ENCODE assay signal across 21 cellular contexts in genomic region chr6:16190214-16190613, GRCh38. TPM values are rescaled to one million over a fixed set of nuclear protein-coding genes. Genes with fewer than 3 reads are reported as not detected.
"Had no signal": no experiment of that assay in that cellular context is flagged by ENCODE, and none has a peak within 500 bp of the region (broad histone marks: within the 10 kb centered on the region; RNA-seq: fewer than 3 reads in every experiment).

No MANE protein-coding gene starts in this region.

- H3K4me3 ChIP-seq: cardiac muscle cell, heart right ventricle, left ventricle myocardium inferior, ovary, psoas muscle, right atrium auricular region had no signal

- H3K36me3 Mint-ChIP-seq: activated naive CD4-positive, alpha-beta T cell treated with anti-CD3 and anti-CD28 coated beads, Interleukin-2, amount 10 ng/mL, durations not matched to agents 7 days and 5 days; immature natural killer cell; natural killer cell had no signal

- H3K36me3 ChIP-seq: cardiac muscle cell, heart right ventricle, left ventricle myocardium inferior, ovary, right atrium auricular region had no signal

- H3K4me1 ChIP-seq: left ventricle myocardium inferior, right atrium auricular region had no signal

- H3K4me3 Mint-ChIP-seq: activated naive CD4-positive, alpha-beta T cell treated with anti-CD3 and anti-CD28 coated beads, Interleukin-2, amount 10 ng/mL, durations not matched to agents 7 days and 5 days; activated T-cell treated with anti-CD3 and anti-CD28 coated beads, Interleukin-2, amount 50 U/mL, for 72 hours; immature natural killer cell; natural killer cell; T-helper 1 cell treated with Interleukin-12 subunit alpha and Interleukin-12 subunit beta and Interleukin-4 antibody, amounts not matched to agents 30 μg/mL and 1 μg/mL, for 36 hours had no signal

- H3K27ac ChIP-seq: cardiac muscle cell, epithelial cell of prostate, heart right ventricle, left ventricle myocardium inferior, ovary, psoas muscle, right atrium auricular region had no signal

- H3K4me1 Mint-ChIP-seq: activated naive CD4-positive, alpha-beta T cell treated with anti-CD3 and anti-CD28 coated beads, Interleukin-2, amount 10 ng/mL, durations not matched to agents 7 days and 5 days; immature natural killer cell; natural killer cell had no signal

- ATAC-seq: activated T-cell treated with anti-CD3 and anti-CD28 coated beads, Interleukin-2, amount 50 U/mL, for 72 hours; natural killer cell; psoas muscle had no signal

- H3K9me3 Mint-ChIP-seq: activated naive CD4-positive, alpha-beta T cell treated with anti-CD3 and anti-CD28 coated beads, Interleukin-2, amount 10 ng/mL, durations not matched to agents 7 days and 5 days; activated T-cell treated with anti-CD3 and anti-CD28 coated beads, Interleukin-2, amount 50 U/mL, for 72 hours; immature natural killer cell; natural killer cell; T-helper 1 cell treated with Interleukin-12 subunit alpha and Interleukin-12 subunit beta and Interleukin-4 antibody, amounts not matched to agents 30 μg/mL and 1 μg/mL, for 36 hours had no signal

- H3K27ac Mint-ChIP-seq: activated naive CD4-positive, alpha-beta T cell treated with anti-CD3 and anti-CD28 coated beads, Interleukin-2, amount 10 ng/mL, durations not matched to agents 7 days and 5 days; activated T-cell treated with anti-CD3 and anti-CD28 coated beads, Interleukin-2, amount 50 U/mL, for 72 hours; immature natural killer cell; natural killer cell; T-helper 1 cell treated with Interleukin-12 subunit alpha and Interleukin-12 subunit beta and Interleukin-4 antibody, amounts not matched to agents 30 μg/mL and 1 μg/mL, for 36 hours had no signal

- DNase-seq: activated CD4-positive, alpha-beta T cell treated with anti-CD3 and anti-CD28 coated beads for 4 hours; activated CD4-positive, alpha-beta T cell treated with anti-CD3 and anti-CD28 coated beads, Interleukin-2, amount 50 U/mL, for 48 hours; activated CD4-positive, CD25-positive, alpha-beta regulatory T cell; activated effector memory CD4-positive, alpha-beta T cell treated with anti-CD3 and anti-CD28 coated beads, Interleukin-2, amount 50 U/mL, for 16 hours; activated naive CD4-positive, alpha-beta T cell treated with anti-CD3 and anti-CD28 coated beads, Interleukin-2, amount 10 ng/mL, durations not matched to agents 7 days and 5 days; activated T-cell treated with anti-CD3 and anti-CD28 coated beads, Interleukin-2, amount 50 U/mL, for 72 hours; amygdala; heart right ventricle; immature natural killer cell; kidney glomerular epithelial cell; left ventricle myocardium inferior; natural killer cell; ovary; psoas muscle; stimulated activated CD4-positive, alpha-beta T cell treated with anti-CD3 and anti-CD28 coated beads, Interleukin-4, amount 100 ng/mL, for 24 hours; stimulated activated naive CD4-positive, alpha-beta T cell treated with Interleukin-2 at 50 U/mL for 16 hours; T1000 had no signal

- H3K27me3 ChIP-seq: cardiac muscle cell, ovary, right atrium auricular region had no signal

- H3K9me3 ChIP-seq: heart right ventricle, left ventricle myocardium inferior, ovary, psoas muscle, right atrium auricular region had no signal

RNA-seq across cellular contexts. Expression of gene GMPR, which starts 48.2 kb away (rescaled TPM):
- total RNA-seq: activated T-cell treated with anti-CD3 and anti-CD28 coated beads, Interleukin-2, amount 50 U/mL, for 72 hours had no signal
